Comparison of ENCODE assay signal across 8 cellular contexts in genomic region chr20:62617711-62618483, GRCh38. TPM values are rescaled to one million over a fixed set of nuclear protein-coding genes. Genes with fewer than 3 reads are reported as not detected.
DNase-seq lines count a peak whose midpoint lies in the region; ATAC-seq and TF ChIP-seq lines count a peak whose summit lies in the region.

No MANE protein-coding gene starts in this region.

- DNase-seq in activated naive CD4-positive, alpha-beta T cell treated with Interleukin-2 at 50 U/mL for 16 hours: peak; percentile 58
- DNase-seq in uterus: peak in 1 of 2 donors; percentile 71
- no peak for DNase-seq in hippocampal formation (lab: John Stamatoyannopoulos, UW)
- DNase-seq in AG20443 (ENCODE audit: low spot score): no peak
- DNase-seq in COLO829 (ENCODE audit: low spot score): no peak

- peak; percentile 45 for ATAC-seq in GM19463 (IDR thresholded peaks at IDR 0.05; ENCODE audit: unreplicated experiment)

- H3K9me3 ChIP-seq in OCI-LY3 (ENCODE audit: insufficient read depth, low read length) (no peaks in the 10 kb centered on the region), mucosa of stomach (ENCODE audit: control insufficient read depth, low read length) (no peaks in the 10 kb centered on the region), uterus (no peaks in the 10 kb centered on the region)

- TF ChIP-seq CTCF in OCI-LY3 (IDR thresholded peaks at IDR 0.05; ENCODE audit: low read depth, low read length) (no peak), uterus (IDR thresholded peaks at IDR 0.05) (no peak)

- no peaks in the 10 kb centered on the region for H3K79me2 ChIP-seq in OCI-LY3 (ENCODE audit: low read length)

- no peaks in the 10 kb centered on the region for H3K36me3 ChIP-seq in OCI-LY3 (replicated peaks; ENCODE audit: low read depth, low read length)
- no peaks in the 10 kb centered on the region for H3K36me3 ChIP-seq in mucosa of stomach (ENCODE audit: control insufficient read depth, insufficient read depth, low read length)
- no peaks in the 10 kb centered on the region for H3K36me3 ChIP-seq in uterus

- peaks cover 40% of the 10 kb centered on the region for H3K4me1 ChIP-seq in OCI-LY3 (ENCODE audit: low read length)
- peaks cover 35% of the 10 kb centered on the region for H3K4me1 ChIP-seq in mucosa of stomach (ENCODE audit: control insufficient read depth, insufficient read depth, low read length)
- peaks cover under 1 to 4% of the 10 kb centered on the region in 2 donors for H3K4me1 ChIP-seq in uterus

- H3K9ac ChIP-seq in OCI-LY3 (ENCODE audit: low read length) (peak overlapping the region; percentile 63), mucosa of stomach (ENCODE audit: low read length) (peak overlapping the region; percentile 42)

- H3K4me3 ChIP-seq in OCI-LY3 (ENCODE audit: low read length): peak overlapping the region; percentile 47
- no peak overlapping the region for H3K4me3 ChIP-seq in mucosa of stomach (ENCODE audit: low read length)
- H3K4me3 ChIP-seq in uterus: no peak overlapping the region

- no peaks in the 10 kb centered on the region for H4K20me1 ChIP-seq in OCI-LY3 (ENCODE audit: insufficient read depth, low read length)

- peak overlapping the region; percentile 70 for H3K4me2 ChIP-seq in OCI-LY3 (ENCODE audit: low read length)

- intact Hi-C loops in uterus (cut with DNase I; ENCODE audit: low total_unique reads): loop anchor here (10.0 kb wide), 1 partner anchor 113 kb away; no protein-coding TSS in a partner anchor

- H3K27ac ChIP-seq in OCI-LY3 (ENCODE audit: low read length) (peak overlapping the region; percentile 89), uterus (peak overlapping the region; percentile 34 to 71)

- H3K27me3 ChIP-seq in OCI-LY3 (ENCODE audit: low read depth, low read length): no peaks in the 10 kb centered on the region
- H3K27me3 ChIP-seq in mucosa of stomach (ENCODE audit: control insufficient read depth, insufficient read depth, low read length): no peaks in the 10 kb centered on the region
- no peaks in the 10 kb centered on the region for H3K27me3 ChIP-seq in uterus

- no peak for TF ChIP-seq POLR2A in uterus (IDR thresholded peaks at IDR 0.05)

- peak overlapping the region; percentile 50; the same call in 1 of the 2 replicates for H2AFZ ChIP-seq in OCI-LY3 (ENCODE audit: low read depth, low read length)

RNA-seq across cellular contexts. Expression of gene SLCO4A1, which starts 24.4 kb away (rescaled TPM):
- 10 to 100 TPM in 3 of 4 donors, 1 to 10 TPM in 1; 1.8 to 51.2 (median 29.9) TPM for total RNA-seq in uterus
